ENCODE assay signal across 12 cellular contexts in genomic region chr12:69583203-69583602, GRCh38. TPM values are rescaled to one million over a fixed set of nuclear protein-coding genes. Genes with fewer than 3 reads are reported as not detected.
DNase-seq lines count a peak whose midpoint lies in the region; FAIRE-seq and TF ChIP-seq lines count a peak whose summit lies in the region.
"Had no signal": no experiment of that assay in that cellular context is flagged by ENCODE, and none has a peak within 500 bp of the region (broad histone marks: within the 10 kb centered on the region; RNA-seq: fewer than 3 reads in every experiment).

No MANE protein-coding gene starts in this region.

- no peak for FAIRE-seq in bronchial epithelial cell (lab: Jason Lieb, UNC)

- no peak overlapping the region for H3K4me3 ChIP-seq in bronchial epithelial cell (ENCODE audit: low read depth, low read length)

- peaks cover 5% of the 10 kb centered on the region for H3K36me3 ChIP-seq in bronchial epithelial cell (ENCODE audit: control insufficient read depth, insufficient read depth, low read length)

- TF ChIP-seq CTCF in bronchial epithelial cell (IDR thresholded peaks at IDR 0.05; ENCODE audit: insufficient read depth, low read length, severe bottlenecking) = peak; percentile 23

- peak; percentile 41 for DNase-seq in 8988T
- peak; percentile 48 for DNase-seq in D341Med (ENCODE audit: low spot score)
- DNase-seq in NAMALWA (ENCODE audit: low spot score) = peak; percentile 33
- DNase-seq in bronchial epithelial cell (ENCODE audit: low read depth) = peak; percentile 33
- DNase-seq in nucleus accumbens (lab: John Stamatoyannopoulos, UW) = no peak
- DNase-seq in cerebellar cortex (ENCODE audit: low spot score) = no peak
- DNase-seq in CD1c-positive myeloid dendritic cell (ENCODE audit: extremely low spot score) = no peak
- DNase-seq in activated CD8-positive, alpha-beta memory T cell treated with anti-CD3 and anti-CD28 coated beads, Interleukin-2, amount 50 U/mL, for 4 hours = no peak
- DNase-seq: activated CD4-positive, CD25-positive, alpha-beta regulatory T cell; DMS153; effector memory CD8-positive, alpha-beta T cell; NCI-H526 treated with DMSO at 0.1 percent for 48 hours had no signal

- H3K27me3 ChIP-seq in bronchial epithelial cell (ENCODE audit: control insufficient read depth, insufficient read depth, low read length) = no peaks in the 10 kb centered on the region

RNA-seq across cellular contexts. Expression of gene CCT2, which starts 2.1 kb away (rescaled TPM):
- total RNA-seq in bronchial epithelial cell = 150 and 235 TPM in 2 replicates

RNA-seq across cellular contexts. Expression of gene LRRC10, which starts 27.5 kb away (rescaled TPM):
- not detected in 2 replicates for total RNA-seq in bronchial epithelial cell

Comparison
In these comparisons a context has a peak if more than half of its experiments do, and no peak if none do; other contexts are left out.
1. DNase-seq: peak in 8988T (single experiment), D341Med (single experiment), NAMALWA (single experiment) and bronchial epithelial cell (single experiment); none in nucleus accumbens (0 of 56), cerebellar cortex (single experiment), CD1c-positive myeloid dendritic cell (single experiment) and activated CD8-positive, alpha-beta memory T cell treated with anti-CD3 and anti-CD28 coated beads, Interleukin-2, amount 50 U/mL, for 4 hours (single experiment).